Comparison of ENCODE assay signal across 10 cellular contexts in genomic region chr2:73063909-73064875, GRCh38. TPM values are rescaled to one million over a fixed set of nuclear protein-coding genes. Genes with fewer than 3 reads are reported as not detected.
DNase-seq lines count a peak whose midpoint lies in the region; ATAC-seq and TF ChIP-seq lines count a peak whose summit lies in the region.
"Had no signal": no experiment of that assay in that cellular context is flagged by ENCODE, and none has a peak within 500 bp of the region (broad histone marks: within the 10 kb centered on the region; RNA-seq: fewer than 3 reads in every experiment).

No MANE protein-coding gene starts in this region.

- DNase-seq in activated T-cell treated with anti-CD3 and anti-CD28 coated beads, Interleukin-2, amount 50 U/mL, for 24 hours, result no peak
- DNase-seq in activated T-cell treated with anti-CD3 and anti-CD28 coated beads, Interleukin-2, amount 50 U/mL, for 48 hours, result no peak
- peak; percentile 67 for DNase-seq in hepatic stellate cell (ENCODE audit: low spot score)
- DNase-seq in thoracic aorta (ENCODE audit: low spot score), result no peak
- no peak for DNase-seq in HuH-7.5 (ENCODE audit: low spot score)
- no peak for DNase-seq in NCI-H2081 treated with DMSO at 0.1 percent for 48 hours (lab: John Stamatoyannopoulos, UW)
- DNase-seq: activated T-cell treated with anti-CD3 and anti-CD28 coated beads for 4 hours, GDM1 had no signal

- H3K4me1 ChIP-seq in thoracic aorta (ENCODE audit: control insufficient read depth in 1 of 2, low read depth in 2 of 2), result peaks cover 4 to 25% of the 10 kb centered on the region in 2 donors

- no peaks in the 10 kb centered on the region for H3K27me3 Mint-ChIP-seq in activated T-cell treated with anti-CD3 and anti-CD28 coated beads, Interleukin-2, amount 50 U/mL, for 24 hours
- H3K27me3 Mint-ChIP-seq in activated naive CD8-positive, alpha-beta T cell, result no peaks in the 10 kb centered on the region

- H3K36me3 Mint-ChIP-seq in activated T-cell treated with anti-CD3 and anti-CD28 coated beads, Interleukin-2, amount 50 U/mL, for 24 hours (ENCODE audit: low read depth), result no peaks in the 10 kb centered on the region
- peaks cover 10% of the 10 kb centered on the region for H3K36me3 Mint-ChIP-seq in activated naive CD8-positive, alpha-beta T cell

- ATAC-seq in thoracic aorta (ENCODE audit: insufficient number of reproducible peaks, low FRiP score, low read depth), result peak; percentile 31
- ATAC-seq in GM19351 (IDR thresholded peaks at IDR 0.05; ENCODE audit: unreplicated experiment), result no peak

- H3K36me3 ChIP-seq in thoracic aorta, result no peaks in the 10 kb centered on the region

- H3K4me3 ChIP-seq in thoracic aorta, result no peak overlapping the region

- H3K9me3 ChIP-seq in thoracic aorta, result no peaks in the 10 kb centered on the region

- H3K4me3 Mint-ChIP-seq in activated T-cell treated with anti-CD3 and anti-CD28 coated beads, Interleukin-2, amount 50 U/mL, for 24 hours, result no peak overlapping the region
- H3K4me3 Mint-ChIP-seq in activated naive CD8-positive, alpha-beta T cell, result no peak overlapping the region

- peaks cover 30% of the 10 kb centered on the region for H3K4me1 Mint-ChIP-seq in activated T-cell treated with anti-CD3 and anti-CD28 coated beads, Interleukin-2, amount 50 U/mL, for 24 hours (ENCODE audit: low read depth)
- peaks cover 18% of the 10 kb centered on the region for H3K4me1 Mint-ChIP-seq in activated naive CD8-positive, alpha-beta T cell (ENCODE audit: low read depth)

- peak overlapping the region; percentile 73 for H3K27ac Mint-ChIP-seq in activated T-cell treated with anti-CD3 and anti-CD28 coated beads, Interleukin-2, amount 50 U/mL, for 24 hours
- peak overlapping the region; percentile 55 for H3K27ac Mint-ChIP-seq in activated naive CD8-positive, alpha-beta T cell

- no peaks in the 10 kb centered on the region for H3K9me3 Mint-ChIP-seq in activated T-cell treated with anti-CD3 and anti-CD28 coated beads, Interleukin-2, amount 50 U/mL, for 24 hours
- H3K9me3 Mint-ChIP-seq in activated naive CD8-positive, alpha-beta T cell (ENCODE audit: low read depth), result no peaks in the 10 kb centered on the region

- no peak for TF ChIP-seq CTCF in thoracic aorta (IDR thresholded peaks at IDR 0.05)

- H3K27me3 ChIP-seq in thoracic aorta (replicated peaks; ENCODE audit: insufficient read depth), result no peaks in the 10 kb centered on the region

- no peak overlapping the region for H3K27ac ChIP-seq in thoracic aorta

RNA-seq across cellular contexts. Expression of gene SFXN5, which starts 7.3 kb away (rescaled TPM):
- 10 to 100 TPM; 16.6 to 18.1 TPM for total RNA-seq in thoracic aorta

RNA-seq across cellular contexts. Expression of gene RAB11FIP5, which starts 48.6 kb away (rescaled TPM):
- 10 to 100 TPM; 62.4 to 78.8 TPM for total RNA-seq in thoracic aorta
